In genomic region chr19:16497042-16497441, GRCh38 we compare ENCODE assay signal across 1 cellular context.
TF ChIP-seq lines count a peak whose summit lies in the region.

No MANE protein-coding gene starts in this region.

TF ChIP-seq in HepG2, 621 proteins besides CTCF, POLR2A, EP300 and RAD21:
- no peak for TF ChIP-seq EEA1 (CRISPR knock-in tag; IDR thresholded peaks at IDR 0.05; ENCODE audit: borderline replicate concordance)
- TF ChIP-seq LCORL (IDR thresholded peaks at IDR 0.05), result no peak
- TF ChIP-seq LCORL (CRISPR knock-in tag; IDR thresholded peaks at IDR 0.05), result no peak
- TF ChIP-seq, protein P1, sequence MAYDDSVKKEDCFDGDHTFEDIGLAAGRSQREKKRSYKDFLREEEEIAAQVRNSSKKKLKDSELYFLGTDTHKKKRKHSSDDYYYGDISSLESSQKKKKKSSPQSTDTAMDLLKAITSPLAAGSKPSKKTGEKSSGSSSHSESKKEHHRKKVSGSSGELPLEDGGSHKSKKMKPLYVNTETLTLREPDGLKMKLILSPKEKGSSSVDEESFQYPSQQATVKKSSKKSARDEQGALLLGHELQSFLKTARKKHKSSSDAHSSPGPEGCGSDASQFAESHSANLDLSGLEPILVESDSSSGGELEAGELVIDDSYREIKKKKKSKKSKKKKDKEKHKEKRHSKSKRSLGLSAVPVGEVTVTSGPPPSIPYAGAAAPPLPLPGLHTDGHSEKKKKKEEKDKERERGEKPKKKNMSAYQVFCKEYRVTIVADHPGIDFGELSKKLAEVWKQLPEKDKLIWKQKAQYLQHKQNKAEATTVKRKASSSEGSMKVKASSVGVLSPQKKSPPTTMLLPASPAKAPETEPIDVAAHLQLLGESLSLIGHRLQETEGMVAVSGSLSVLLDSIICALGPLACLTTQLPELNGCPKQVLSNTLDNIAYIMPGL (CRISPR knock-in tag; IDR thresholded peaks at IDR 0.05; ENCODE audit: borderline replicate concordance in 1 of 2, low read depth in 1 of 2), result 0 out of 4 replicates have a peak, but pooled peaks of 1 of the 2 experiments have one; percentile 5
